12 cellular contexts compared by ENCODE assay signal in the genomic region with DNA sequence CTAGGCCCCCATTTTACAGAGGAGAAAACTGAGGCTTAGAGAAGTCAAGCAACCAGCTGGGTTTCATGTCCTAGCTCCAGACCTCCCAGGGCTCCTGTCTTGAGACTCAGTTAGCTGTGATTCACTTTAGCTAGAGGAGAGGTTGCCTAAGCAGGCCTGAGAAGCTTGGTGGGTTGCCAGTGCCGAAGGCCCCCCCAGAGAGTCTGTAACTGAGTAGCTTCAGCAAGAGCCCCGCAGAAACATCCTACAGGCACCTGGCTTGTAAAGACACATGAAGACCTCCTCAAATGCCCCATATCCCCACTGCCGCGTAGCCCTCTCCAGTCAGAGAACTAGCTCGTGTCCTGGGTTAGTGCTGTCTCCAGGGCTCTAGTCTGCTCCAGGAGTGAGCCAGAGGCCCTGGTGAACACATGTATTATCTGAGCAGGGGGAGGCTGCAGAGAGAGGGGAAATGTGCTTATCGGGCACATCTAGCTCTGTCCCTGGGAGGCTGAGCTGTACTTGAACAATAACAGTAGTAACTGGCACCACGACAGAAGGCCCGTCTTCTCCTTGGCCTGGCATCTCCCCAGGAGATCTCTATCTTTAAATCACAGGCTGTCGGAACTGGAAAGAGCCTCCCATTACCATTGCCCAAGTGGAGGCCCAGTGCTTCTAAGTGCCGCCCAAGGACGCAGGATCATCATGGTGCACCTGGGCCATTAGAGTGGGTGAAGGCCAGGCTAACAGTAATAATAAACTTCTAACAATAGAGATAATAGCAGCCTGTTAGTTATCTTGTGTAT. TPM values are rescaled to one million over a fixed set of nuclear protein-coding genes. Genes with fewer than 3 reads are reported as not detected.
DNase-seq lines count a peak whose midpoint lies in the region; ATAC-seq and TF ChIP-seq lines count a peak whose summit lies in the region.
"Had no signal": no experiment of that assay in that cellular context is flagged by ENCODE, and none has a peak within 500 bp of the region (broad histone marks: within the 10 kb centered on the region; RNA-seq: fewer than 3 reads in every experiment).

No MANE protein-coding gene starts in this region.

- CTCF ChIA-PET in naive thymus-derived CD4-positive, alpha-beta T cell (lab: Charles Lee) = no interaction called here

- H3K36me3 ChIP-seq in heart right ventricle (no peaks in the 10 kb centered on the region), stomach (no peaks in the 10 kb centered on the region)
- H3K36me3 ChIP-seq in naive thymus-derived CD4-positive, alpha-beta T cell (ENCODE audit: control insufficient read depth in 2 of 3, insufficient read depth in 3 of 3, low read length in 3 of 3) = no peaks in the 10 kb centered on the region
- H3K36me3 ChIP-seq: HAP-1, pancreas had no signal

- peak overlapping the region; percentile 77 for H3K27ac Mint-ChIP-seq in HFFc6
- H3K27ac Mint-ChIP-seq in naive thymus-derived CD4-positive, alpha-beta T cell = no peak overlapping the region
- H3K27ac Mint-ChIP-seq in naive thymus-derived CD8-positive, alpha-beta T cell = no peak overlapping the region

- no peaks in the 10 kb centered on the region; the same call in 1 of the 2 replicates for H3K27me3 Mint-ChIP-seq in HFFc6 (ENCODE audit: insufficient read depth)
- peaks cover 0 to 8% (median 0%) of the 10 kb centered on the region in 5 donors for H3K27me3 Mint-ChIP-seq in naive thymus-derived CD4-positive, alpha-beta T cell
- peaks cover 0 to 15% (median 8%) of the 10 kb centered on the region in 5 donors for H3K27me3 Mint-ChIP-seq in naive thymus-derived CD8-positive, alpha-beta T cell

- H3K4me1 Mint-ChIP-seq in HFFc6 (ENCODE audit: low read depth) = peaks cover 68% of the 10 kb centered on the region
- no peaks in the 10 kb centered on the region for H3K4me1 Mint-ChIP-seq in naive thymus-derived CD4-positive, alpha-beta T cell
- no peaks in the 10 kb centered on the region for H3K4me1 Mint-ChIP-seq in naive thymus-derived CD8-positive, alpha-beta T cell

- no peak overlapping the region for H3K4me3 ChIP-seq in heart right ventricle
- H3K4me3 ChIP-seq in stomach = no peak overlapping the region
- no peak overlapping the region for H3K4me3 ChIP-seq in naive thymus-derived CD4-positive, alpha-beta T cell (ENCODE audit: low read length)
- H3K4me3 ChIP-seq: HAP-1, pancreas had no signal

- DNase-seq in HFFc6 (peak; percentile 89), amniotic epithelial cell (ENCODE audit: low read depth) (peak; percentile 90), heart right ventricle (peak in 1 of 2 donors; percentile 62), stomach (no peak), NCI-H187 (lab: John Stamatoyannopoulos, UW) (no peak)
- DNase-seq in naive thymus-derived CD4-positive, alpha-beta T cell = no peak
- DNase-seq in naive thymus-derived CD8-positive, alpha-beta T cell = no peak
- DNase-seq: NCI-H2081 treated with DMSO at 0.1 percent for 48 hours, SHP77 treated with DMSO at 0.1 percent for 48 hours had no signal

- H3K27ac ChIP-seq in heart right ventricle = peak overlapping the region; percentile 14 to 80 (median 54)
- peak overlapping the region in 3 of 5 donors; percentile 43 to 57 (median 46) for H3K27ac ChIP-seq in stomach
- H3K27ac ChIP-seq in naive thymus-derived CD4-positive, alpha-beta T cell (ENCODE audit: low read depth, low read length) = no peak overlapping the region
- H3K27ac ChIP-seq: pancreas had no signal

- POLR2A ChIA-PET in naive thymus-derived CD4-positive, alpha-beta T cell (lab: Charles Lee) = interaction anchor here (0.8 kb wide), 1 partner anchor 11 kb away, joined by 3 read pairs; no protein-coding TSS in a partner anchor
- POLR2A ChIA-PET in naive thymus-derived CD8-positive, alpha-beta T cell (lab: Charles Lee) = no interaction called here

- intact Hi-C loops in heart right ventricle (cut with DNase I) (no loop called here), stomach (cut with DNase I; ENCODE audit: low total_unique reads) (no loop called here)
- intact Hi-C loops in naive thymus-derived CD4-positive, alpha-beta T cell (cut with micrococcal nuclease) = no loop called here

- H3K9me3 ChIP-seq in heart right ventricle = no peaks in the 10 kb centered on the region
- H3K9me3 ChIP-seq in stomach = no peaks in the 10 kb centered on the region
- H3K9me3 ChIP-seq in naive thymus-derived CD4-positive, alpha-beta T cell (ENCODE audit: control insufficient read depth in 2 of 3, low read length in 3 of 3) = no peaks in the 10 kb centered on the region
- H3K9me3 ChIP-seq: HAP-1, pancreas had no signal

- no peaks in the 10 kb centered on the region for H3K36me3 Mint-ChIP-seq in HFFc6 (ENCODE audit: low read depth)
- H3K36me3 Mint-ChIP-seq in naive thymus-derived CD4-positive, alpha-beta T cell = no peaks in the 10 kb centered on the region
- H3K36me3 Mint-ChIP-seq in naive thymus-derived CD8-positive, alpha-beta T cell = no peaks in the 10 kb centered on the region

- ATAC-seq in heart right ventricle (peak in 5 of 8 donors; percentile 8 to 55 (median 20)), HG03521 (IDR thresholded peaks at IDR 0.05; ENCODE audit: unreplicated experiment) (no peak)
- ATAC-seq in naive thymus-derived CD4-positive, alpha-beta T cell = no peak
- no peak for ATAC-seq in naive thymus-derived CD8-positive, alpha-beta T cell

- H3K27me3 ChIP-seq in heart right ventricle = no peaks in the 10 kb centered on the region
- no peaks in the 10 kb centered on the region for H3K27me3 ChIP-seq in stomach
- no peaks in the 10 kb centered on the region for H3K27me3 ChIP-seq in naive thymus-derived CD4-positive, alpha-beta T cell (ENCODE audit: control insufficient read depth in 2 of 2, insufficient read depth in 2 of 2, low read length in 2 of 2)
- H3K27me3 ChIP-seq: pancreas had no signal

- no peaks in the 10 kb centered on the region for H3K9me3 Mint-ChIP-seq in HFFc6
- H3K9me3 Mint-ChIP-seq in naive thymus-derived CD4-positive, alpha-beta T cell = no peaks in the 10 kb centered on the region
- H3K9me3 Mint-ChIP-seq in naive thymus-derived CD8-positive, alpha-beta T cell = no peaks in the 10 kb centered on the region

- H3K4me1 ChIP-seq in heart right ventricle = peaks cover 66 to 100% (median 88%) of the 10 kb centered on the region in 9 donors
- peaks cover 35 to 66% (median 55%) of the 10 kb centered on the region in 4 donors for H3K4me1 ChIP-seq in stomach
- H3K4me1 ChIP-seq in naive thymus-derived CD4-positive, alpha-beta T cell (ENCODE audit: control insufficient read depth in 2 of 2, insufficient read depth in 2 of 2, low read length in 2 of 2) = no peaks in the 10 kb centered on the region
- H3K4me1 ChIP-seq: pancreas had no signal

- TF ChIP-seq CTCF in HFFc6 (IDR thresholded peaks at IDR 0.05) = no peak
- TF ChIP-seq CTCF in heart right ventricle (IDR thresholded peaks at IDR 0.05) = no peak
- no peak for TF ChIP-seq CTCF in stomach (IDR thresholded peaks at IDR 0.05)

- peak overlapping the region; percentile 28; the same call in 1 of the 2 replicates for H3K4me3 Mint-ChIP-seq in HFFc6
- H3K4me3 Mint-ChIP-seq in naive thymus-derived CD4-positive, alpha-beta T cell = no peak overlapping the region
- no peak overlapping the region for H3K4me3 Mint-ChIP-seq in naive thymus-derived CD8-positive, alpha-beta T cell

- 49 to 64% methylated on average over 11 of the region's 11 CpGs for WGBS in heart right ventricle, 2 donors
- WGBS in stomach, 5 donors = 59 to 79% (median 68%) methylated on average over 11 of the region's 11 CpGs

- TF ChIP-seq EP300 in stomach (IDR thresholded peaks at IDR 0.05) = no peak

- TF ChIP-seq POLR2A in stomach (IDR thresholded peaks at IDR 0.05) = no peak

RNA-seq across cellular contexts. Expression of gene UNC5B, which starts 28.9 kb away (rescaled TPM):
- total RNA-seq in HFFc6 (2021; fragmentation: NEBNext Ultra II Directional; extraction: Animal tissue kit (Norgen Biotek cat#: 25700)) = 10 to 100 TPM in 1 of 6 experiments, 1 to 10 TPM in 5; 5.2 to 11.6 (median 5.7) TPM
- 10 to 100 TPM in 9 of 10 donors, 1 to 10 TPM in 1; 9.0 to 20.6 (median 12.5) TPM for total RNA-seq in heart right ventricle
- polyA plus RNA-seq in heart right ventricle = 1 to 10 TPM; 3.3 to 5.9 TPM
- total RNA-seq in stomach = 10 to 100 TPM in 2 of 5 donors, 1 to 10 TPM in 3; 5.5 to 42.9 (median 9.4) TPM
- 1 to 10 TPM; 1.4 to 3.9 (median 2.0) TPM for polyA plus RNA-seq in stomach
- total RNA-seq in naive thymus-derived CD4-positive, alpha-beta T cell = under 1 TPM in 2 of 5 experiments, not detected in 3; 0.08 TPM
- polyA plus RNA-seq in naive thymus-derived CD4-positive, alpha-beta T cell = not detected
- total RNA-seq in naive thymus-derived CD8-positive, alpha-beta T cell = not detected
- polyA plus RNA-seq in naive thymus-derived CD8-positive, alpha-beta T cell = under 1 TPM in 1 of 3 donors, not detected in 2; 0.03 TPM

Comparison
In these comparisons a context has a peak if more than half of its experiments do, and no peak if none do; other contexts are left out.
1. DNase-seq: peak in HFFc6 (single experiment) and amniotic epithelial cell (single experiment); none in stomach (single experiment), naive thymus-derived CD4-positive, alpha-beta T cell (0 of 9), NCI-H187 (0 of 2) and naive thymus-derived CD8-positive, alpha-beta T cell (0 of 10).
2. ATAC-seq: peak in heart right ventricle (5 of 8); none in naive thymus-derived CD4-positive, alpha-beta T cell (single experiment), HG03521 (single experiment) and naive thymus-derived CD8-positive, alpha-beta T cell (0 of 2).
3. RNA of gene UNC5B, which starts 28.9 kb away (total RNA-seq): 9.0 to 20.6 TPM in heart right ventricle, 5.5 to 42.9 TPM in stomach and 5.2 to 11.6 TPM in HFFc6; 0.08 TPM in naive thymus-derived CD4-positive, alpha-beta T cell and not detected in naive thymus-derived CD8-positive, alpha-beta T cell; every median in the first group is over 4 times any median in the second.